Comparison of ENCODE assay signal across 12 cellular contexts in genomic region chr5:111454198-111454606, GRCh38. TPM values are rescaled to one million over a fixed set of nuclear protein-coding genes. Genes with fewer than 3 reads are reported as not detected.
DNase-seq lines count a peak whose midpoint lies in the region; ATAC-seq and TF ChIP-seq lines count a peak whose summit lies in the region.
"Had no signal": no experiment of that assay in that cellular context is flagged by ENCODE, and none has a peak within 500 bp of the region (broad histone marks: within the 10 kb centered on the region; RNA-seq: fewer than 3 reads in every experiment).

No MANE protein-coding gene starts in this region.

- peak overlapping the region; percentile 86 for H3K27ac ChIP-seq in mammary epithelial cell (ENCODE audit: insufficient read depth, low read depth, low read length)
- no peak overlapping the region for H3K27ac ChIP-seq in breast epithelium
- H3K27ac ChIP-seq: spleen had no signal

- dilution Hi-C loops in mammary epithelial cell (cut with HindIII; ENCODE audit: low sequenced_read_pairs), result no loop called here

- H3K4me1 ChIP-seq in mammary epithelial cell (ENCODE audit: insufficient read depth, low read length) (peaks cover 17% of the 10 kb centered on the region), breast epithelium (no peaks in the 10 kb centered on the region)

- H3K4me2 ChIP-seq in mammary epithelial cell (ENCODE audit: insufficient read depth, low read depth, low read length), result peak overlapping the region; percentile 69

- H3K36me3 ChIP-seq in mammary epithelial cell (ENCODE audit: insufficient read depth, low read length) (no peaks in the 10 kb centered on the region), breast epithelium (no peaks in the 10 kb centered on the region)
- H3K36me3 ChIP-seq: spleen had no signal

- no peak overlapping the region for H3K4me3 ChIP-seq in mammary epithelial cell (replicated peaks in 1 of 3; ENCODE audit: insufficient read depth in 1 of 3, low read depth in 2 of 3, low read length in 3 of 3)
- no peak overlapping the region for H3K4me3 ChIP-seq in breast epithelium
- H3K4me3 ChIP-seq: spleen had no signal

- no peak for TF ChIP-seq POLR2A in breast epithelium (IDR thresholded peaks at IDR 0.05)

- DNase-seq in mammary epithelial cell (peak; percentile 39), breast epithelium (ENCODE audit: low spot score in 2 of 2) (no peak), NCI-H446 (lab: John Stamatoyannopoulos, UW) (peak; percentile 89 to 97), dedifferentiated amniotic fluid mesenchymal stem cell (ENCODE audit: extremely low spot score) (peak; percentile 24), OCI-M2 (lab: John Stamatoyannopoulos, UW; ENCODE audit: unreplicated experiment) (no peak)
- no peak for DNase-seq in stimulated activated CD4-positive, alpha-beta T cell treated with anti-CD3 and anti-CD28 coated beads, Interleukin-2, amount 100 ng/mL, for 48 hours
- no peak for DNase-seq in stimulated activated CD4-positive, alpha-beta T cell treated with anti-CD3 and anti-CD28 coated beads, Interleukin-12 subunit alpha, Interleukin-12 subunit beta, amount 100 ng/mL, for 4 hours
- DNase-seq: activated CD4-positive, alpha-beta T cell treated with anti-CD3 and anti-CD28 coated beads, Interleukin-2, amount 50 U/mL, for 4 hours; amniotic stem cell; spleen; stimulated activated naive B cell treated with anti-CD40 and anti-IgM and Interleukin-4, amounts not matched to agents 10 μg/mL and 1 μg/mL and 100 μg/mL, for 72 hours had no signal

- no peaks in the 10 kb centered on the region for H3K79me2 ChIP-seq in mammary epithelial cell (ENCODE audit: insufficient read depth, low read length)

- H3K9ac ChIP-seq in mammary epithelial cell (ENCODE audit: insufficient read depth, low read length), result no peak overlapping the region

- TF ChIP-seq CTCF in mammary epithelial cell (conservative IDR thresholded peaks at IDR 0.05 in 1 of 2, IDR thresholded peaks at IDR 0.05 in 1 of 2; ENCODE audit: extremely low read depth in 1 of 2, insufficient read depth in 1 of 2, low read depth in 1 of 2, low read length in 2 of 2), result no peak
- no peak for TF ChIP-seq CTCF in breast epithelium (IDR thresholded peaks at IDR 0.05)

- ATAC-seq in GM18868 (IDR thresholded peaks at IDR 0.05; ENCODE audit: unreplicated experiment), result no peak
- ATAC-seq: stimulated activated naive B cell treated with anti-CD40 and anti-IgM and Interleukin-4, amounts not matched to agents 10 μg/mL and 1 μg/mL and 100 μg/mL, for 72 hours had no signal

- no peak overlapping the region for H2AFZ ChIP-seq in mammary epithelial cell (ENCODE audit: low read depth, low read length)

- H3K27me3 ChIP-seq in mammary epithelial cell (ENCODE audit: insufficient read depth, low read length) (no peaks in the 10 kb centered on the region), breast epithelium (no peaks in the 10 kb centered on the region)
- H3K27me3 ChIP-seq: spleen had no signal

- in situ Hi-C loops in mammary epithelial cell (cut with MboI; ENCODE audit: low sequenced_read_pairs in 2 of 2), result loop anchor here in 1 of 2 donors (25.0 kb wide), 1 partner anchor 292 kb away; no protein-coding TSS in a partner anchor

- WGBS in mammary epithelial cell (ENCODE audit: low coverage, missing lambda C conversion rate), result 47% methylated on average over 3 of the region's 3 CpGs

- H3K9me3 ChIP-seq in mammary epithelial cell (replicated peaks; ENCODE audit: insufficient read depth, low read length), result no peaks in the 10 kb centered on the region
- no peaks in the 10 kb centered on the region for H3K9me3 ChIP-seq in breast epithelium
- H3K9me3 ChIP-seq: spleen had no signal

- intact Hi-C loops in mammary epithelial cell (cut with micrococcal nuclease), result no loop called here
- intact Hi-C loops in breast epithelium (cut with DNase I; ENCODE audit: low total_unique reads), result no loop called here

- CTCF ChIA-PET in mammary epithelial cell (lab: Charles Lee; ENCODE audit: low non-redundant PET), result no interaction called here

- no TSS peak for BruUV-seq in mammary epithelial cell (replicated peaks; lab: Mats Ljungman, UMichigan)

- no peaks in the 10 kb centered on the region for H4K20me1 ChIP-seq in mammary epithelial cell (ENCODE audit: insufficient read depth, low read length)

RNA-seq across cellular contexts. Expression of gene STARD4, which starts 58.1 kb away (rescaled TPM):
- 10 to 100 TPM; 52.8 to 95.9 TPM for total RNA-seq in mammary epithelial cell
- polyA plus RNA-seq in mammary epithelial cell, result 32.8 TPM
- 90.4 TPM for polyA minus RNA-seq in mammary epithelial cell
- total RNA-seq in breast epithelium, result 1 to 10 TPM; 5.3 to 6.7 (median 5.6) TPM

Comparison
In these comparisons a context has a peak if more than half of its experiments do, and no peak if none do; other contexts are left out.
1. DNase-seq: peak in mammary epithelial cell (single experiment), NCI-H446 (2 of 2) and dedifferentiated amniotic fluid mesenchymal stem cell (single experiment); none in breast epithelium (0 of 2), stimulated activated CD4-positive, alpha-beta T cell treated with anti-CD3 and anti-CD28 coated beads, Interleukin-2, amount 100 ng/mL, for 48 hours (0 of 2), stimulated activated CD4-positive, alpha-beta T cell treated with anti-CD3 and anti-CD28 coated beads, Interleukin-12 subunit alpha, Interleukin-12 subunit beta, amount 100 ng/mL, for 4 hours (single experiment) and OCI-M2 (single experiment).
2. RNA of gene STARD4, which starts 58.1 kb away (total RNA-seq): 52.8 to 95.9 TPM in mammary epithelial cell; 5.3 to 6.7 TPM in breast epithelium; every median in the first group is over 4 times any median in the second.